In genomic region chr6:73309784-73310502, GRCh38 we compare ENCODE assay signal across 1 cellular context.
TF ChIP-seq lines count a peak whose summit lies in the region.

No MANE protein-coding gene starts in this region.

TF ChIP-seq in K562, 482 proteins besides CTCF, POLR2A, EP300 and RAD21 (continued from another document and continues in another):
- peak; percentile 58 for TF ChIP-seq CTCFL (IDR thresholded peaks at IDR 0.05; ENCODE audit: borderline replicate concordance, insufficient read depth, low read depth, low read length, poor library complexity, severe bottlenecking)
- peak; percentile 56 to 88 for TF ChIP-seq E2F6 (IDR thresholded peaks at IDR 0.05; ENCODE audit: borderline replicate concordance in 1 of 2, extremely low read depth in 1 of 2, insufficient read depth in 1 of 2, insufficient read length in 1 of 2, low read depth in 1 of 2, low read length in 1 of 2, poor library complexity in 1 of 2, severe bottlenecking in 1 of 2)
- no peak for TF ChIP-seq RREB1 (CRISPR knock-in tag; IDR thresholded peaks at IDR 0.05)
- TF ChIP-seq MBD2 (IDR thresholded peaks at IDR 0.05; ENCODE audit: borderline replicate concordance, low read depth): no peak
- 0 out of 2 replicates have a peak, but pooled peaks have one; percentile 53 for TF ChIP-seq LARP7 (IDR thresholded peaks at IDR 0.05)
- TF ChIP-seq ZNF184 (CRISPR knock-in tag; IDR thresholded peaks at IDR 0.05): no peak
- TF ChIP-seq E2F8 (IDR thresholded peaks at IDR 0.05; ENCODE audit: low read depth, partially characterized antibody): peak; percentile 18
- TF ChIP-seq ZNF212 (CRISPR knock-in tag; IDR thresholded peaks at IDR 0.05): no peak
- TF ChIP-seq HMGXB4 (CRISPR knock-in tag; IDR thresholded peaks at IDR 0.05): no peak
- peak; percentile 83 for TF ChIP-seq POLR2H (tag; IDR thresholded peaks at IDR 0.05; ENCODE audit: low read depth)
- TF ChIP-seq KLF10 (CRISPR knock-in tag; IDR thresholded peaks at IDR 0.05): no peak
- peak; percentile 68 for TF ChIP-seq GABPA (tag; conservative IDR thresholded peaks at IDR 0.05; ENCODE audit: low read depth)
- peak; percentile 31 for TF ChIP-seq HMGN3 (IDR thresholded peaks at IDR 0.05; ENCODE audit: borderline replicate concordance, extremely low read depth, insufficient read length, low read depth, low read length)
- no peak for TF ChIP-seq ZNF174 (CRISPR knock-in tag; IDR thresholded peaks at IDR 0.05)
- no peak for TF ChIP-seq NCOR1 (IDR thresholded peaks at IDR 0.05)
- no peak for TF ChIP-seq HDGF (IDR thresholded peaks at IDR 0.05)
- TF ChIP-seq ZNF699 (CRISPR knock-in tag; IDR thresholded peaks at IDR 0.05; ENCODE audit: insufficient replicate concordance): no peak
- TF ChIP-seq ZKSCAN3 (CRISPR knock-in tag; IDR thresholded peaks at IDR 0.05): no peak
- TF ChIP-seq EWSR1 (IDR thresholded peaks at IDR 0.05; ENCODE audit: borderline replicate concordance, low read depth, partially characterized antibody): no peak
- TF ChIP-seq TOE1 (IDR thresholded peaks at IDR 0.05; ENCODE audit: borderline replicate concordance): peak; percentile 31; the same call in 1 of the 2 replicates
- TF ChIP-seq TOE1 (CRISPR knock-in tag; IDR thresholded peaks at IDR 0.05; ENCODE audit: borderline replicate concordance, low read depth): no peak
- no peak for TF ChIP-seq MITF (IDR thresholded peaks at IDR 0.05)
- no peak for TF ChIP-seq MECOM (CRISPR knock-in tag; IDR thresholded peaks at IDR 0.05)
- peak; percentile 29; the same call in 1 of the 2 replicates for TF ChIP-seq ZZZ3 (IDR thresholded peaks at IDR 0.05)
- no peak for TF ChIP-seq CBX8 (IDR thresholded peaks at IDR 0.05; ENCODE audit: borderline replicate concordance, extremely low read depth, low read depth, low read length, poor library complexity, severe bottlenecking)
- TF ChIP-seq FOXK2 (conservative IDR thresholded peaks at IDR 0.05 in 1 of 2, IDR thresholded peaks at IDR 0.05 in 1 of 2; ENCODE audit: low read depth in 2 of 2): no peak
- no peak for TF ChIP-seq ELK3 (CRISPR knock-in tag; IDR thresholded peaks at IDR 0.05)
- TF ChIP-seq PRDM10 (IDR thresholded peaks at IDR 0.05; ENCODE audit: partially characterized antibody): no peak
- TF ChIP-seq HLTF (IDR thresholded peaks at IDR 0.05): 0 out of 2 replicates have a peak, but pooled peaks have one; percentile 8
- no peak for TF ChIP-seq RHOXF2B (CRISPR knock-in tag; conservative IDR thresholded peaks at IDR 0.05)
- TF ChIP-seq HMBOX1 (IDR thresholded peaks at IDR 0.05): no peak
